Comparison of ENCODE assay signal across 18 cellular contexts in genomic region chr19:46393456-46394397, GRCh38. TPM values are rescaled to one million over a fixed set of nuclear protein-coding genes. Genes with fewer than 3 reads are reported as not detected.
DNase-seq lines count a peak whose midpoint lies in the region; TF ChIP-seq lines count a peak whose summit lies in the region.
"Had no signal": no experiment of that assay in that cellular context is flagged by ENCODE, and none has a peak within 500 bp of the region (broad histone marks: within the 10 kb centered on the region; RNA-seq: fewer than 3 reads in every experiment).

No MANE protein-coding gene starts in this region.

- H3K27ac ChIP-seq in cardiac muscle cell (peak overlapping the region; percentile 72), right atrium auricular region (no peak overlapping the region)
- H3K27ac ChIP-seq: thyroid gland had no signal

- H3K27ac Mint-ChIP-seq in glutamatergic neuron (ENCODE audit: unreplicated experiment), result peak overlapping the region; percentile 81
- H3K27ac Mint-ChIP-seq in osteocyte (ENCODE audit: unreplicated experiment), result peak overlapping the region; percentile 97
- H3K27ac Mint-ChIP-seq in activated naive CD8-positive, alpha-beta T cell treated with anti-CD3 and anti-CD28 coated beads for 36 hours, result no peak overlapping the region
- H3K27ac Mint-ChIP-seq: CD8-positive, alpha-beta T cell had no signal

- TF ChIP-seq CTCF in cardiac muscle cell (IDR thresholded peaks at IDR 0.05; ENCODE audit: low read depth, low read length) (no peak), right atrium auricular region (IDR thresholded peaks at IDR 0.05) (no peak), glutamatergic neuron (IDR thresholded peaks at IDR 0.05; ENCODE audit: partially characterized antibody, unreplicated experiment) (no peak), osteocyte (IDR thresholded peaks at IDR 0.05) (no peak)

- H3K36me3 ChIP-seq in cardiac muscle cell (peaks cover 17% of the 10 kb centered on the region), right atrium auricular region (peaks cover 39% of the 10 kb centered on the region), HAP-1 (replicated peaks) (peaks cover 32% of the 10 kb centered on the region)

- H3K4me3 Mint-ChIP-seq in glutamatergic neuron (ENCODE audit: unreplicated experiment) (no peak overlapping the region), osteocyte (ENCODE audit: unreplicated experiment) (no peak overlapping the region)
- no peak overlapping the region for H3K4me3 Mint-ChIP-seq in activated naive CD8-positive, alpha-beta T cell treated with anti-CD3 and anti-CD28 coated beads for 36 hours
- H3K4me3 Mint-ChIP-seq: CD8-positive, alpha-beta T cell had no signal

- H3K27me3 ChIP-seq in cardiac muscle cell (no peaks in the 10 kb centered on the region), right atrium auricular region (no peaks in the 10 kb centered on the region), HAP-1 (ENCODE audit: low read depth) (no peaks in the 10 kb centered on the region)
- H3K27me3 ChIP-seq: thyroid gland had no signal

- in situ Hi-C loops in HAP-1 (cut with MboI; ENCODE audit: low sequenced_read_pairs), result no loop called here

- H3K4me3 ChIP-seq in cardiac muscle cell (no peak overlapping the region), right atrium auricular region (no peak overlapping the region), HAP-1 (no peak overlapping the region)
- H3K4me3 ChIP-seq: GM23248, thyroid gland had no signal

- H3K36me3 Mint-ChIP-seq in glutamatergic neuron (ENCODE audit: unreplicated experiment) (peaks cover 7% of the 10 kb centered on the region), osteocyte (ENCODE audit: unreplicated experiment) (peaks cover 10% of the 10 kb centered on the region)
- H3K36me3 Mint-ChIP-seq in activated naive CD8-positive, alpha-beta T cell treated with anti-CD3 and anti-CD28 coated beads for 36 hours, result peaks cover 14% of the 10 kb centered on the region

- DNase-seq in cardiac muscle cell (ENCODE audit: low read depth in 1 of 2, low spot score in 1 of 2) (no peak), right atrium auricular region (ENCODE audit: low spot score) (no peak), glutamatergic neuron (peak; percentile 45), osteocyte (ENCODE audit: extremely low spot score, unreplicated experiment) (no peak), HAP-1 (ENCODE audit: low spot score in 2 of 2) (no peak)
- no peak for DNase-seq in activated naive CD8-positive, alpha-beta T cell treated with anti-CD3 and anti-CD28 coated beads for 36 hours
- no peak for DNase-seq in stimulated activated CD4-positive, alpha-beta T cell treated with anti-CD3 and anti-CD28 coated beads, Interleukin-2, amount 100 ng/mL, for 24 hours
- no peak for DNase-seq in stimulated activated CD4-positive, alpha-beta T cell treated with anti-CD3 and anti-CD28 coated beads, Interleukin-1b, Interleukin-23, amount 100 ng/mL, for 48 hours
- DNase-seq: ACHN; activated CD4-positive, CD25-positive, alpha-beta regulatory T cell; CD8-positive, alpha-beta T cell; NCI-H1930; NCI-H510A treated with DMSO at 0.1 percent for 48 hours; thyroid gland had no signal

- H3K4me1 Mint-ChIP-seq in glutamatergic neuron (ENCODE audit: low read depth, unreplicated experiment), result peaks cover 16% of the 10 kb centered on the region
- H3K4me1 Mint-ChIP-seq in osteocyte (ENCODE audit: unreplicated experiment), result peaks cover 39% of the 10 kb centered on the region
- peaks cover 11% of the 10 kb centered on the region for H3K4me1 Mint-ChIP-seq in activated naive CD8-positive, alpha-beta T cell treated with anti-CD3 and anti-CD28 coated beads for 36 hours

- H3K4me1 ChIP-seq in cardiac muscle cell (ENCODE audit: low read depth), result no peaks in the 10 kb centered on the region
- H3K4me1 ChIP-seq in right atrium auricular region, result no peaks in the 10 kb centered on the region
- peaks cover 9% of the 10 kb centered on the region; the same call in 1 of the 2 replicates for H3K4me1 ChIP-seq in HAP-1
- H3K4me1 ChIP-seq: thyroid gland had no signal

- H3K9me3 ChIP-seq in cardiac muscle cell (ENCODE audit: low read depth), result no peaks in the 10 kb centered on the region
- no peaks in the 10 kb centered on the region for H3K9me3 ChIP-seq in right atrium auricular region
- no peaks in the 10 kb centered on the region for H3K9me3 ChIP-seq in HAP-1
- H3K9me3 ChIP-seq: thyroid gland had no signal

- H3K9me3 Mint-ChIP-seq in glutamatergic neuron (ENCODE audit: unreplicated experiment) (peaks cover 4% of the 10 kb centered on the region), osteocyte (ENCODE audit: unreplicated experiment) (no peaks in the 10 kb centered on the region)
- H3K9me3 Mint-ChIP-seq in activated naive CD8-positive, alpha-beta T cell treated with anti-CD3 and anti-CD28 coated beads for 36 hours, result no peaks in the 10 kb centered on the region
- H3K9me3 Mint-ChIP-seq: CD8-positive, alpha-beta T cell had no signal

- H3K27me3 Mint-ChIP-seq in glutamatergic neuron (ENCODE audit: unreplicated experiment), result peaks cover 4% of the 10 kb centered on the region
- H3K27me3 Mint-ChIP-seq in osteocyte (ENCODE audit: unreplicated experiment), result no peaks in the 10 kb centered on the region
- peaks cover 11% of the 10 kb centered on the region for H3K27me3 Mint-ChIP-seq in activated naive CD8-positive, alpha-beta T cell treated with anti-CD3 and anti-CD28 coated beads for 36 hours

RNA-seq across cellular contexts. Expression of gene CCDC8, which starts 19.6 kb away (rescaled TPM):
- 91.7 and 127 TPM in 2 replicates for total RNA-seq in cardiac muscle cell
- polyA plus RNA-seq in cardiac muscle cell, result 74.0 and 92.9 TPM in 2 replicates
- 10 to 100 TPM; 30.4 to 34.6 TPM for total RNA-seq in right atrium auricular region
- total RNA-seq in glutamatergic neuron (ENCODE audit: unreplicated experiment), result 6.3 TPM
- total RNA-seq in osteocyte, result 34.5 and 35.0 TPM in 2 replicates
- under 1 TPM; 0.08 TPM for total RNA-seq in activated naive CD8-positive, alpha-beta T cell treated with anti-CD3 and anti-CD28 coated beads for 36 hours
- total RNA-seq: CD8-positive, alpha-beta T cell; HT1080; M059J had no signal

RNA-seq across cellular contexts. Expression of gene PNMA8C, which starts 35.0 kb away (rescaled TPM):
- total RNA-seq in cardiac muscle cell (0.69 and 0.81 TPM in 2 replicates), right atrium auricular region (not detected), glutamatergic neuron (ENCODE audit: unreplicated experiment) (5.3 TPM), osteocyte (0.11 TPM in 1 of 2 replicates, not detected in the other)
- 0.20 TPM in 1 of 2 replicates, not detected in the other for polyA plus RNA-seq in cardiac muscle cell
- total RNA-seq in activated naive CD8-positive, alpha-beta T cell treated with anti-CD3 and anti-CD28 coated beads for 36 hours, result not detected
- total RNA-seq: dermis microvascular lymphatic vessel endothelial cell, GM23248, HT1080, M059J had no signal
- polyA plus RNA-seq: GM23248 had no signal

RNA-seq across cellular contexts. Expression of gene PPP5C, which starts 46.8 kb away (rescaled TPM):
- total RNA-seq in cardiac muscle cell, result 109 and 130 TPM in 2 replicates
- 120 and 123 TPM in 2 replicates for polyA plus RNA-seq in cardiac muscle cell
- 10 to 100 TPM; 59.1 to 84.3 TPM for total RNA-seq in right atrium auricular region
- total RNA-seq in glutamatergic neuron (ENCODE audit: unreplicated experiment), result 85.8 TPM
- 79.5 and 86.0 TPM in 2 replicates for total RNA-seq in osteocyte
- 100 to 1,000 TPM; 123 to 132 TPM for total RNA-seq in activated naive CD8-positive, alpha-beta T cell treated with anti-CD3 and anti-CD28 coated beads for 36 hours
